In the genomic region with DNA sequence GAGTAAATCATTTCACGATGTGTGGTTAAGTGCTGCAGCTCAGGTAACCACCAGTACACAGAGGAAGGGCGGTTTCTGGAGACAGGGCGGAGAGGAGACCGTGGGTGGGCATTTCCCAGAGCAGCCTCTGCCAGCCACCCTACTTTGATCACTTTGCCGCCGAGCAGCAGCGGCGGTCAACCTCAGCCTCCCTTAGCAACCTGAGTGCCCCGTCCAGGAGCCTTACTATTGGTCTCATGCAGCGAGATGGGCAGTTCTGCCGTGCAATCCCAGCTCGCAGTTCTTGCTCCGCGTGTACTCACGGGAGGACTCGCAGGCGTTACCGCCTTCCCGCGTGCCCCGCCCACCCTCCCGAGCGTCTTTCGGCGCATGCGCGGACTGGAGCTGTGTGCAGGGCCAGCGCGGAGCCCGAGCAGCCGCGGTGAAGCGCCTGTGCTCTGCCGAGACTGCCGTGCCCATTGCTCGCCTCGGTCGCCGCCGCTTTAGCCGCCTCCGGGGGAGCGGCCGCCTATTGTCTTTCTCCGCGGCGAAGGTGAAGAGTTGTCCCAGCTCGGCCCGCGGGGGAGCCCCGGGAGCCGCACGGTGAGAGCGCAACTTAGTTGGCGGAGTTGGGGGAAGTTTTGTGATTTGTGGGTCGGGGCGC, we compare ENCODE assay signal across 1 cellular context.
TF ChIP-seq lines count a peak whose summit lies in the region.

A gene with protein sequence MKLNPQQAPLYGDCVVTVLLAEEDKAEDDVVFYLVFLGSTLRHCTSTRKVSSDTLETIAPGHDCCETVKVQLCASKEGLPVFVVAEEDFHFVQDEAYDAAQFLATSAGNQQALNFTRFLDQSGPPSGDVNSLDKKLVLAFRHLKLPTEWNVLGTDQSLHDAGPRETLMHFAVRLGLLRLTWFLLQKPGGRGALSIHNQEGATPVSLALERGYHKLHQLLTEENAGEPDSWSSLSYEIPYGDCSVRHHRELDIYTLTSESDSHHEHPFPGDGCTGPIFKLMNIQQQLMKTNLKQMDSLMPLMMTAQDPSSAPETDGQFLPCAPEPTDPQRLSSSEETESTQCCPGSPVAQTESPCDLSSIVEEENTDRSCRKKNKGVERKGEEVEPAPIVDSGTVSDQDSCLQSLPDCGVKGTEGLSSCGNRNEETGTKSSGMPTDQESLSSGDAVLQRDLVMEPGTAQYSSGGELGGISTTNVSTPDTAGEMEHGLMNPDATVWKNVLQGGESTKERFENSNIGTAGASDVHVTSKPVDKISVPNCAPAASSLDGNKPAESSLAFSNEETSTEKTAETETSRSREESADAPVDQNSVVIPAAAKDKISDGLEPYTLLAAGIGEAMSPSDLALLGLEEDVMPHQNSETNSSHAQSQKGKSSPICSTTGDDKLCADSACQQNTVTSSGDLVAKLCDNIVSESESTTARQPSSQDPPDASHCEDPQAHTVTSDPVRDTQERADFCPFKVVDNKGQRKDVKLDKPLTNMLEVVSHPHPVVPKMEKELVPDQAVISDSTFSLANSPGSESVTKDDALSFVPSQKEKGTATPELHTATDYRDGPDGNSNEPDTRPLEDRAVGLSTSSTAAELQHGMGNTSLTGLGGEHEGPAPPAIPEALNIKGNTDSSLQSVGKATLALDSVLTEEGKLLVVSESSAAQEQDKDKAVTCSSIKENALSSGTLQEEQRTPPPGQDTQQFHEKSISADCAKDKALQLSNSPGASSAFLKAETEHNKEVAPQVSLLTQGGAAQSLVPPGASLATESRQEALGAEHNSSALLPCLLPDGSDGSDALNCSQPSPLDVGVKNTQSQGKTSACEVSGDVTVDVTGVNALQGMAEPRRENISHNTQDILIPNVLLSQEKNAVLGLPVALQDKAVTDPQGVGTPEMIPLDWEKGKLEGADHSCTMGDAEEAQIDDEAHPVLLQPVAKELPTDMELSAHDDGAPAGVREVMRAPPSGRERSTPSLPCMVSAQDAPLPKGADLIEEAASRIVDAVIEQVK (N-terminal part only) (plus strand): TSS at position 387 of the 643 bp plus-strand sequence. CDS start 105,118 bp downstream, outside the sequence.

TF ChIP-seq in WTC11, 78 proteins besides CTCF, POLR2A, EP300 and RAD21 (continued from another document):
- TF ChIP-seq, protein P1, sequence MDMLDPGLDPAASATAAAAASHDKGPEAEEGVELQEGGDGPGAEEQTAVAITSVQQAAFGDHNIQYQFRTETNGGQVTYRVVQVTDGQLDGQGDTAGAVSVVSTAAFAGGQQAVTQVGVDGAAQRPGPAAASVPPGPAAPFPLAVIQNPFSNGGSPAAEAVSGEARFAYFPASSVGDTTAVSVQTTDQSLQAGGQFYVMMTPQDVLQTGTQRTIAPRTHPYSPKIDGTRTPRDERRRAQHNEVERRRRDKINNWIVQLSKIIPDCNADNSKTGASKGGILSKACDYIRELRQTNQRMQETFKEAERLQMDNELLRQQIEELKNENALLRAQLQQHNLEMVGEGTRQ (CRISPR knock-in tag; IDR thresholded peaks at IDR 0.05) = no peak
